ENCODE assay signal across 8 cellular contexts in genomic region chr17:17782425-17783120, GRCh38. TPM values are rescaled to one million over a fixed set of nuclear protein-coding genes. Genes with fewer than 3 reads are reported as not detected.
DNase-seq lines count a peak whose midpoint lies in the region; ATAC-seq and TF ChIP-seq lines count a peak whose summit lies in the region.

No MANE protein-coding gene starts in this region.

- no peaks in the 10 kb centered on the region for H3K9me3 Mint-ChIP-seq in activated CD4-positive, alpha-beta T cell treated with anti-CD3 and anti-CD28 coated beads for 36 hours (ENCODE audit: low read depth)
- no peaks in the 10 kb centered on the region for H3K9me3 Mint-ChIP-seq in brain

- no peak overlapping the region for H3K27ac Mint-ChIP-seq in activated CD4-positive, alpha-beta T cell treated with anti-CD3 and anti-CD28 coated beads for 36 hours
- peak overlapping the region; percentile 80 to 98 (median 91) for H3K27ac Mint-ChIP-seq in brain

- H3K4me3 Mint-ChIP-seq in activated CD4-positive, alpha-beta T cell treated with anti-CD3 and anti-CD28 coated beads for 36 hours, result peak overlapping the region; percentile 55
- H3K4me3 Mint-ChIP-seq in brain, result peak overlapping the region; percentile 84 to 89 (median 86)

- H3K36me3 Mint-ChIP-seq in activated CD4-positive, alpha-beta T cell treated with anti-CD3 and anti-CD28 coated beads for 36 hours (ENCODE audit: low read depth), result no peaks in the 10 kb centered on the region
- H3K36me3 Mint-ChIP-seq in brain, result no peaks in the 10 kb centered on the region

- POLR2A ChIA-PET in activated CD4-positive, alpha-beta T cell treated with anti-CD3 and anti-CD28 coated beads for 36 hours (lab: Charles Lee), result no interaction called here

- intact Hi-C loops in activated CD4-positive, alpha-beta T cell treated with anti-CD3 and anti-CD28 coated beads for 36 hours (cut with DNase I, micrococcal nuclease), result loop anchor here (1.0 to 2.0 kb wide), 5 partner anchors 30 to 100 kb away; no protein-coding TSS in a partner anchor

- H3K27me3 Mint-ChIP-seq in activated CD4-positive, alpha-beta T cell treated with anti-CD3 and anti-CD28 coated beads for 36 hours, result no peaks in the 10 kb centered on the region
- H3K27me3 Mint-ChIP-seq in brain, result peaks cover 5% of the 10 kb centered on the region

- DNase-seq in activated CD4-positive, alpha-beta T cell treated with anti-CD3 and anti-CD28 coated beads for 36 hours, result peak; percentile 39
- DNase-seq in activated CD4-positive, alpha-beta T cell treated with anti-CD3 and anti-CD28 coated beads for 4 hours, result no peak
- DNase-seq in NCI-H146 treated with DMSO at 0.1 percent for 48 hours (lab: John Stamatoyannopoulos, UW; ENCODE audit: unreplicated experiment), result peak; percentile 10
- no peak for DNase-seq in left lobe of liver (ENCODE audit: low spot score)
- no peak for DNase-seq in T-helper 9 cell
- DNase-seq in NOMO-1 (lab: John Stamatoyannopoulos, UW; ENCODE audit: unreplicated experiment in 2 of 2), result no peak

- H3K27ac ChIP-seq in temporal lobe (ENCODE audit: low read depth, low read length), result peak overlapping the region; percentile 98

- CTCF ChIA-PET in activated CD4-positive, alpha-beta T cell treated with anti-CD3 and anti-CD28 coated beads for 36 hours (lab: Charles Lee), result no interaction called here

- H3K4me1 Mint-ChIP-seq in activated CD4-positive, alpha-beta T cell treated with anti-CD3 and anti-CD28 coated beads for 36 hours, result peaks cover 18% of the 10 kb centered on the region
- peaks cover 81% of the 10 kb centered on the region for H3K4me1 Mint-ChIP-seq in brain

- TF ChIP-seq CTCF in brain (conservative IDR thresholded peaks at IDR 0.05), result no peak

- ATAC-seq in activated CD4-positive, alpha-beta T cell treated with anti-CD3 and anti-CD28 coated beads for 36 hours, result peak; percentile 1
- peak; percentile 41 for ATAC-seq in left lobe of liver

RNA-seq across cellular contexts. Expression of gene SREBF1, which starts 54.2 kb away (rescaled TPM):
- 10 to 100 TPM; 87.6 to 97.2 TPM for total RNA-seq in activated CD4-positive, alpha-beta T cell treated with anti-CD3 and anti-CD28 coated beads for 36 hours
- 39.4 TPM for polyA plus RNA-seq in brain (ENCODE audit: insufficient read depth, low read depth, low replicate concordance)
- total RNA-seq in left lobe of liver, result 220 TPM
- total RNA-seq in temporal lobe, result 13.3 TPM

Comparison
In these comparisons a context has a peak if more than half of its experiments do, and no peak if none do; other contexts are left out.
1. DNase-seq: peak in activated CD4-positive, alpha-beta T cell treated with anti-CD3 and anti-CD28 coated beads for 36 hours (single experiment) and NCI-H146 treated with DMSO at 0.1 percent for 48 hours (single experiment); none in activated CD4-positive, alpha-beta T cell treated with anti-CD3 and anti-CD28 coated beads for 4 hours (0 of 2), left lobe of liver (single experiment), T-helper 9 cell (single experiment) and NOMO-1 (0 of 2).